ENCODE assay signal across 11 cellular contexts in the genomic region with DNA sequence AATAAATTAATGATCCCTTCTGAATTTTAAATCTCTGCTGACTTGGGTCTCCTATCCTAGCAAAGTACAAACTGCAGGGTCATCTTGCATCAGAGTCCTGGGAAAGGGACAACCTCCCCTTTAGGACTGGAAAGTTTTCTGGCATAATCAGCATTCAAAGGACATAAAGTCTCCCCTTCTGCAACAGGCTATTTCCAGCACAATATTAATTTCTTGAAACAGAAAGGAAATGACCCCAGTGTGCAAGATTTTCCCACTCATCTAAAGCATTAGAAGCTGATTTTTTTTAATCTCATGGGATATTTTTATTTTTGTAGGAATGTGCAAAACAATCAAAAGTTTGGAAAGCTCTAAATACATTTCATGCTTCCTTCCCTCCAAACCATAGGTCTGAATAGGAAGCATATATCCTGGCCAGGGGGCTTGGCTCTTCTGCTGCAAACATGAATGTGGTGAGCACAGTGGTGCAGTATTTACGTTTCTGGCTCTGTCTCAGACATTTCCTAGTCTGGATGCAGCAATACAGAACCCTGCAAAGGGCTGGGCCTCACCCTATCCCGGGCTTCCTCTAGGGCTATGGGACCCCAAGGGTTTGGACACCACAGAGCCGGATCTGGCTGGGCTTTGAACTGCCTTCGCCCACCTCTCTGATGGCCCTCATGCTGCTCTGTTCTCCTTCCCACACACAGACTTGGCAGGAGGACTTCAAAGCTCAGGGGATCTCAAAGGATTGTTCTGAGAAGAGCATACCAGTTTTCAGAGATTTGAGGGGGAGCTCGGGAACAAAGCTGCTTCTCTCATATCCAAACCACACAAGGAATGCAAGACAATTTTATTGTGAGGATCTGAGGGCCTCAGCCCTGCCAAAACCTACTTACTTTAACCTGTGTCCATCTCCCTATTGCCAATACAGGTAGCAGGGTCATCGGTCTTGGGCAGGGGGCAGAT.
DNase-seq lines count a peak whose midpoint lies in the region; FAIRE-seq and TF ChIP-seq lines count a peak whose summit lies in the region.
"Had no signal": no experiment of that assay in that cellular context is flagged by ENCODE, and none has a peak within 500 bp of the region (broad histone marks: within the 10 kb centered on the region; RNA-seq: fewer than 3 reads in every experiment).

No MANE protein-coding gene starts in this region.

- H3K9me3 ChIP-seq in Peyer's patch, result no peaks in the 10 kb centered on the region
- H3K9me3 ChIP-seq in endothelial cell of umbilical vein (replicated peaks; ENCODE audit: control insufficient read depth, insufficient read depth, low read length), result no peaks in the 10 kb centered on the region
- H3K9me3 ChIP-seq in mesodermal cell (ENCODE audit: control insufficient read depth, low read length), result peaks cover 8% of the 10 kb centered on the region
- no peaks in the 10 kb centered on the region for H3K9me3 ChIP-seq in tibial artery

- H3K36me3 ChIP-seq in Peyer's patch (no peaks in the 10 kb centered on the region), endothelial cell of umbilical vein (ENCODE audit: control insufficient read depth in 2 of 2, extremely low read depth in 1 of 2, insufficient read depth in 2 of 2, low read length in 2 of 2) (peaks cover 0 to 18% of the 10 kb centered on the region in 2 experiments), mesodermal cell (ENCODE audit: control insufficient read depth, insufficient read depth, low read length) (peaks cover 14% of the 10 kb centered on the region), tibial artery (peaks cover 0 to under 1% (median 0%) of the 10 kb centered on the region in 3 donors)

- H3K79me2 ChIP-seq in endothelial cell of umbilical vein (ENCODE audit: control insufficient read depth, insufficient read depth, low read length), result peaks cover 42% of the 10 kb centered on the region

- FAIRE-seq in endothelial cell of umbilical vein (lab: Jason Lieb, UNC), result no peak

- POLR2A ChIA-PET in endothelial cell of umbilical vein (lab: Charles Lee), result no interaction called here

- H3K9ac ChIP-seq in endothelial cell of umbilical vein (replicated peaks; ENCODE audit: extremely low read depth, insufficient read depth, low read length), result no peak overlapping the region

- no peak for TF ChIP-seq POLR2A in Peyer's patch (IDR thresholded peaks at IDR 0.05)
- no peak for TF ChIP-seq POLR2A in endothelial cell of umbilical vein (IDR thresholded peaks at IDR 0.05; ENCODE audit: low read depth, low read length)

- dilution Hi-C loops in endothelial cell of umbilical vein (cut with MboI; ENCODE audit: extremely low pct_ligation_motif_present, low sequenced_read_pairs), result no loop called here

- H3K4me3 ChIP-seq in Peyer's patch (no peak overlapping the region), endothelial cell of umbilical vein (replicated peaks in 1 of 3; ENCODE audit: insufficient read depth in 1 of 3, low read depth in 1 of 3, low read length in 3 of 3) (no peak overlapping the region), mesodermal cell (ENCODE audit: extremely low read depth, insufficient read depth, low read length, poor library complexity, severe bottlenecking) (no peak overlapping the region), tibial artery (peak overlapping the region; percentile 3 to 23)

- intact Hi-C loops in endothelial cell of umbilical vein (cut with micrococcal nuclease) (loop anchor here (2.0 kb wide), 2 partner anchors 37 to 59 kb away; no protein-coding TSS in a partner anchor), tibial artery (cut with DNase I; ENCODE audit: low total_unique reads) (loop anchor here (5.0 kb wide), 1 partner anchor 64 kb away; no protein-coding TSS in a partner anchor)

- H3K4me1 ChIP-seq in Peyer's patch (peaks cover 0 to 15% (median 0%) of the 10 kb centered on the region in 4 donors), endothelial cell of umbilical vein (ENCODE audit: control insufficient read depth, extremely low read depth, insufficient read depth, low read length) (peaks cover 25% of the 10 kb centered on the region), mesodermal cell (ENCODE audit: control insufficient read depth, insufficient read depth, low read length, poor library complexity, severe bottlenecking) (peaks cover 43% of the 10 kb centered on the region), tibial artery (peaks cover 5 to 99% (median 63%) of the 10 kb centered on the region in 4 donors)

- no peak overlapping the region for H3K4me2 ChIP-seq in endothelial cell of umbilical vein (ENCODE audit: insufficient read depth, low read length)

- H4K20me1 ChIP-seq in endothelial cell of umbilical vein (replicated peaks; ENCODE audit: control insufficient read depth, extremely low read depth, insufficient read depth, low read length), result no peaks in the 10 kb centered on the region

- no peaks in the 10 kb centered on the region for H3K9me1 ChIP-seq in endothelial cell of umbilical vein (replicated peaks; ENCODE audit: control insufficient read depth, extremely low read depth, insufficient read depth, low read length)

- CTCF ChIA-PET in endothelial cell of umbilical vein (lab: Charles Lee), result interaction anchor here (3.7 kb wide), 1 partner anchor 120 kb away, joined by 16 read pairs; no protein-coding TSS in a partner anchor

- DNase-seq in Peyer's patch, result no peak
- peak; percentile 82 for DNase-seq in endothelial cell of umbilical vein (ENCODE audit: low read depth, low spot score)
- no peak for DNase-seq in tibial artery
- DNase-seq in HK-2 (ENCODE audit: unreplicated experiment), result no peak
- no peak for DNase-seq in NCI-H1694 treated with DMSO at 0.1 percent for 48 hours (lab: John Stamatoyannopoulos, UW)
- no peak for DNase-seq in RKO (ENCODE audit: low spot score)
- no peak for DNase-seq in effector CD8-positive, alpha-beta T cell (lab: John Stamatoyannopoulos, UW)
- DNase-seq: activated CD8-positive, alpha-beta memory T cell treated with anti-CD3 and anti-CD28 coated beads, Interleukin-2, amount 10 ng/mL, durations not matched to agents 7 days and 5 days; GDM1; NCI-H1092 had no signal

- TF ChIP-seq CTCF in Peyer's patch (IDR thresholded peaks at IDR 0.05) (no peak), endothelial cell of umbilical vein (IDR thresholded peaks at IDR 0.05; ENCODE audit: extremely low read depth in 1 of 2, insufficient read depth in 1 of 2, low read depth in 1 of 2, low read length in 2 of 2) (no peak), tibial artery (IDR thresholded peaks at IDR 0.05) (no peak)

- no peak overlapping the region for H2AFZ ChIP-seq in endothelial cell of umbilical vein (ENCODE audit: low read depth, low read length)

- TSS peak; percentile 24 for BruUV-seq in endothelial cell of umbilical vein (replicated peaks; lab: Mats Ljungman, UMichigan)

- WGBS in mesodermal cell (ENCODE audit: insufficient coverage in 2 of 2), 2 experiments, result 87 to 90% methylated on average over 3 of the region's 6 CpGs

- H3K27me3 ChIP-seq in Peyer's patch, result no peaks in the 10 kb centered on the region
- no peaks in the 10 kb centered on the region for H3K27me3 ChIP-seq in endothelial cell of umbilical vein (ENCODE audit: control insufficient read depth in 2 of 2, insufficient read depth in 2 of 2, low read length in 2 of 2)
- no peaks in the 10 kb centered on the region for H3K27me3 ChIP-seq in tibial artery

- peak overlapping the region in 3 of 4 donors; percentile 47 to 65 (median 55) for H3K27ac ChIP-seq in Peyer's patch
- no peak overlapping the region for H3K27ac ChIP-seq in endothelial cell of umbilical vein (ENCODE audit: insufficient read depth, low read depth, low read length)
- H3K27ac ChIP-seq in mesodermal cell (ENCODE audit: low read depth, low read length, severe bottlenecking), result peak overlapping the region; percentile 4
- peak overlapping the region; percentile 79 to 82 for H3K27ac ChIP-seq in tibial artery

TF ChIP-seq in endothelial cell of umbilical vein, 7 proteins besides CTCF, POLR2A, EP300 and RAD21:
- TF ChIP-seq JUN (IDR thresholded peaks at IDR 0.05; ENCODE audit: borderline replicate concordance, insufficient read depth, insufficient read length, low read depth), result no peak
- TF ChIP-seq POLR2AphosphoS5 (IDR thresholded peaks at IDR 0.05; ENCODE audit: insufficient read depth, low read depth, low read length), result no peak
- no peak for TF ChIP-seq FOS (IDR thresholded peaks at IDR 0.05; ENCODE audit: borderline replicate concordance, insufficient read depth, low read length)
- TF ChIP-seq, protein P1, sequence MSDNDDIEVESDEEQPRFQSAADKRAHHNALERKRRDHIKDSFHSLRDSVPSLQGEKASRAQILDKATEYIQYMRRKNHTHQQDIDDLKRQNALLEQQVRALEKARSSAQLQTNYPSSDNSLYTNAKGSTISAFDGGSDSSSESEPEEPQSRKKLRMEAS (IDR thresholded peaks at IDR 0.05; ENCODE audit: insufficient read depth, insufficient read length), result no peak
- TF ChIP-seq MYC (IDR thresholded peaks at IDR 0.05; ENCODE audit: low read depth, low read length), result no peak
- TF ChIP-seq EZH2 (IDR thresholded peaks at IDR 0.05; ENCODE audit: borderline replicate concordance, low read depth, low read length, severe bottlenecking), result no peak
- no peak for TF ChIP-seq GATA2 (IDR thresholded peaks at IDR 0.05; ENCODE audit: insufficient read depth, insufficient read length, low read depth, low read length)
TF ChIP-seq in endothelial cell of umbilical vein: peak in this region for 0.

Comparison
In these comparisons a context has a peak if more than half of its experiments do, and no peak if none do; other contexts are left out.
1. H3K4me3 ChIP-seq: peak in tibial artery (2 of 2); none in Peyer's patch (0 of 4), endothelial cell of umbilical vein (0 of 3) and mesodermal cell (single experiment).